ENCODE assay signal across 26 cellular contexts in genomic region chr2:59206361-59206760, GRCh38.
"Had no signal": no experiment of that assay in that cellular context is flagged by ENCODE, and none has a peak within 500 bp of the region (broad histone marks: within the 10 kb centered on the region; RNA-seq: fewer than 3 reads in every experiment).

No MANE protein-coding gene starts in this region.

- H3K4me1 ChIP-seq: left ventricle myocardium inferior, right atrium auricular region, right lobe of liver, stomach, testis, thyroid gland, transverse colon, upper lobe of left lung, vagina had no signal

- H3K36me3 ChIP-seq: left ventricle myocardium inferior, ovary, right atrium auricular region, right lobe of liver, stomach, thyroid gland, transverse colon, upper lobe of left lung, vagina had no signal

- H3K9me3 Mint-ChIP-seq: memory B cell; stimulated activated memory B cell treated with anti-CD40 and anti-IgM and Interleukin-4, amounts not matched to agents 10 μg/mL and 1 μg/mL and 100 μg/mL, for 72 hours had no signal

- ATAC-seq: mucosa of descending colon; naive thymus-derived CD4-positive, alpha-beta T cell; natural killer cell treated with Interleukin-12 subunit alpha and Interleukin-12 subunit beta and Interleukin-15 and Interleukin-18, amount 100 ng/mL, for 72 hours; right lobe of liver; stimulated activated memory B cell treated with anti-CD40 and anti-IgM and Interleukin-4, amounts not matched to agents 10 μg/mL and 1 μg/mL and 100 μg/mL, for 72 hours had no signal

- H3K27ac Mint-ChIP-seq: immature natural killer cell; memory B cell; naive thymus-derived CD4-positive, alpha-beta T cell; natural killer cell treated with Interleukin-12 subunit alpha and Interleukin-12 subunit beta and Interleukin-15 and Interleukin-18, amount 100 ng/mL, for 72 hours; progenitor cell of endocrine pancreas; stimulated activated memory B cell treated with anti-CD40 and anti-IgM and Interleukin-4, amounts not matched to agents 10 μg/mL and 1 μg/mL and 100 μg/mL, for 72 hours had no signal

- H3K4me3 Mint-ChIP-seq: immature natural killer cell; memory B cell; naive thymus-derived CD4-positive, alpha-beta T cell; natural killer cell treated with Interleukin-12 subunit alpha and Interleukin-12 subunit beta and Interleukin-15 and Interleukin-18, amount 100 ng/mL, for 72 hours; stimulated activated memory B cell treated with anti-CD40 and anti-IgM and Interleukin-4, amounts not matched to agents 10 μg/mL and 1 μg/mL and 100 μg/mL, for 72 hours had no signal

- H3K27ac ChIP-seq: left ventricle myocardium inferior, ovary, right atrium auricular region, right lobe of liver, stomach, testis, thyroid gland, transverse colon, upper lobe of left lung, vagina had no signal

- H3K4me2 ChIP-seq: smooth muscle cell had no signal

- H3K4me1 Mint-ChIP-seq: immature natural killer cell; memory B cell; naive thymus-derived CD4-positive, alpha-beta T cell had no signal

- H3K27me3 Mint-ChIP-seq: naive thymus-derived CD4-positive, alpha-beta T cell; natural killer cell treated with Interleukin-12 subunit alpha and Interleukin-12 subunit beta and Interleukin-15 and Interleukin-18, amount 100 ng/mL, for 72 hours; progenitor cell of endocrine pancreas had no signal

- H3K27me3 ChIP-seq: ovary, right atrium auricular region, right lobe of liver, stomach, testis, thyroid gland, transverse colon, upper lobe of left lung, vagina had no signal

- H3K4me3 ChIP-seq: left ventricle myocardium inferior, lung, mucosa of descending colon, ovary, right atrium auricular region, right lobe of liver, smooth muscle cell, stomach, testis, thyroid gland, transverse colon, upper lobe of left lung, vagina had no signal

- H3K36me3 Mint-ChIP-seq: immature natural killer cell; memory B cell; naive thymus-derived CD4-positive, alpha-beta T cell; natural killer cell treated with Interleukin-12 subunit alpha and Interleukin-12 subunit beta and Interleukin-15 and Interleukin-18, amount 100 ng/mL, for 72 hours; stimulated activated memory B cell treated with anti-CD40 and anti-IgM and Interleukin-4, amounts not matched to agents 10 μg/mL and 1 μg/mL and 100 μg/mL, for 72 hours had no signal

- DNase-seq: hippocampal formation; immature natural killer cell; left ventricle myocardium inferior; midbrain; mucosa of descending colon; naive thymus-derived CD4-positive, alpha-beta T cell; ovary; right lobe of liver; stimulated activated CD4-positive, alpha-beta T cell treated with anti-CD3 and anti-CD28 coated beads, Interleukin-1b, Interleukin-23, amount 100 ng/mL, for 48 hours; stimulated activated CD4-positive, alpha-beta T cell treated with anti-CD3 and anti-CD28 coated beads, Interleukin-2, amount 100 ng/mL, for 48 hours; stimulated activated CD4-positive, alpha-beta T cell treated with anti-CD3 and anti-CD28 coated beads, Interleukin-4, amount 100 ng/mL, for 4 hours; stimulated activated CD8-positive, alpha-beta memory T cell treated with anti-CD3 and anti-CD28 coated beads, Interleukin-4, amount 100 ng/mL, for 48 hours; stimulated activated naive CD4-positive, alpha-beta T cell treated with Interleukin-2 at 50 U/mL for 16 hours; stomach; testis; thyroid gland; transverse colon; upper lobe of left lung had no signal
